ENCODE assay signal across 10 cellular contexts in genomic region chr22:46749682-46750529, GRCh38. TPM values are rescaled to one million over a fixed set of nuclear protein-coding genes. Genes with fewer than 3 reads are reported as not detected.
A peak's percentile ranks its signal among the peaks of the same experiment; 100 is the strongest.
DNase-seq lines count a peak whose midpoint lies in the region; ATAC-seq, FAIRE-seq and TF ChIP-seq lines count a peak whose summit lies in the region.
"Had no signal": no experiment of that assay in that cellular context is flagged by ENCODE, and none has a peak within 500 bp of the region (broad histone marks: within the 10 kb centered on the region; RNA-seq: fewer than 3 reads in every experiment).

No MANE protein-coding gene starts in this region.

- in situ Hi-C loops in GM12878 (cut with MboI), result loop anchor here (10.0 to 25.0 kb wide), 2 partner anchors 1337 to 1745 kb away; no protein-coding TSS in a partner anchor

- peak overlapping the region; percentile 17; the same call in 1 of the 2 replicates for H3K4me3 ChIP-seq in BLaER1
- H3K4me3 ChIP-seq in GM12878, result no peak overlapping the region
- H3K4me3 ChIP-seq: thyroid gland had no signal

- H3K9ac ChIP-seq in BLaER1, result peak overlapping the region; percentile 65
- no peak overlapping the region for H3K9ac ChIP-seq in GM12878 (ENCODE audit: control insufficient read depth, insufficient read depth, low read length)

- H2AFZ ChIP-seq in GM12878 (ENCODE audit: control insufficient read depth, low read depth, low read length), result no peak overlapping the region

- H3K4me1 ChIP-seq in BLaER1 (peaks cover 63% of the 10 kb centered on the region), GM12878 (ENCODE audit: control insufficient read depth, insufficient read depth, low read length) (peaks cover 13% of the 10 kb centered on the region)

- intact Hi-C loops in GM12878 (cut with micrococcal nuclease; ENCODE audit: unreplicated experiment) (no loop called here), natural killer cell (cut with micrococcal nuclease) (no loop called here)

- H3K27ac ChIP-seq in BLaER1 (peak overlapping the region; percentile 88), GM12878 (ENCODE audit: control insufficient read depth, insufficient read depth) (no peak overlapping the region)

- H4K20me1 ChIP-seq in BLaER1 (no peaks in the 10 kb centered on the region), GM12878 (ENCODE audit: control insufficient read depth, insufficient read depth) (no peaks in the 10 kb centered on the region)

- DNase-seq in GM12892 (ENCODE audit: insufficient read length), result no peak
- no peak for DNase-seq in GM12878 (ENCODE audit: low read depth, low spot score)
- DNase-seq in natural killer cell, result no peak
- no peak for DNase-seq in HEK293T (ENCODE audit: extremely low spot score)
- DNase-seq in NCI-H1436 treated with DMSO at 0.1 percent for 48 hours (lab: John Stamatoyannopoulos, UW), result no peak
- no peak for DNase-seq in HUDEP-2 (lab: John Stamatoyannopoulos, UW; ENCODE audit: unreplicated experiment in 76 of 76)

- H3K4me3 Mint-ChIP-seq in natural killer cell, result peak overlapping the region; percentile 80
- H3K4me3 Mint-ChIP-seq: brain had no signal

- no peaks in the 10 kb centered on the region for H3K9me3 Mint-ChIP-seq in natural killer cell

- CTCF ChIA-PET in GM12878 (lab: Yijun Ruan, JAX), result interaction anchor here (1.1 to 2.3 kb wide), 4 partner anchors 9 to 54 kb away, joined by 3 to 11 read pairs (median 6); no protein-coding TSS in a partner anchor
- CTCF ChIA-PET in HEK293T (lab: Yijun Ruan, JAX), result interaction anchor here (1.5 kb wide), 1 partner anchor 9 kb away, joined by 6 read pairs; no protein-coding TSS in a partner anchor

- peak overlapping the region; percentile 92 to 97 for H3K27ac Mint-ChIP-seq in natural killer cell
- H3K27ac Mint-ChIP-seq: brain had no signal

- H3K9me3 ChIP-seq in BLaER1 (peaks cover 10% of the 10 kb centered on the region), GM12878 (replicated peaks; ENCODE audit: control insufficient read depth, insufficient read depth, low read length) (no peaks in the 10 kb centered on the region)
- H3K9me3 ChIP-seq: thyroid gland had no signal

- FAIRE-seq in GM12892 (lab: Jason Lieb, UNC) (peak; percentile 67), GM12878 (lab: Jason Lieb, UNC) (no peak)

- TF ChIP-seq POLR2A in GM12892 (IDR thresholded peaks at IDR 0.05; ENCODE audit: low read depth, low read length), result no peak
- no peak for TF ChIP-seq POLR2A in GM12878 (IDR thresholded peaks at IDR 0.05; ENCODE audit: low read depth, low read length)

- H3K27me3 Mint-ChIP-seq in natural killer cell (ENCODE audit: low read depth in 2 of 2), result no peaks in the 10 kb centered on the region

- no peaks in the 10 kb centered on the region for H3K79me2 ChIP-seq in GM12878 (ENCODE audit: control insufficient read depth, insufficient read depth, low read length)

- no peak for TF ChIP-seq RAD21 in GM12878 (IDR thresholded peaks at IDR 0.05; ENCODE audit: insufficient read depth, low read depth, low read length)

- H3K36me3 ChIP-seq in BLaER1 (no peaks in the 10 kb centered on the region), GM12878 (ENCODE audit: control insufficient read depth in 2 of 2, insufficient read depth in 2 of 2, low read length in 1 of 2) (no peaks in the 10 kb centered on the region)
- H3K36me3 ChIP-seq: thyroid gland had no signal

- POLR2A ChIA-PET in GM12878 (lab: Charles Lee) (no interaction called here), HEK293T (lab: Yijun Ruan, JAX) (interaction anchor here (1.7 to 4.4 kb wide), 2 partner anchors 11 to 12 kb away, joined by 5 to 34 read pairs; partner anchors contain the start of gene TBC1D22A)

- peaks cover 30 to 43% of the 10 kb centered on the region in 2 donors for H3K4me1 Mint-ChIP-seq in natural killer cell

- BruUV-seq in GM12878 (replicated peaks; lab: Mats Ljungman, UMichigan), result no TSS peak

- SMC1A ChIA-PET in GM12878 (lab: Charles Lee; ENCODE audit: uncharacterized antibody, unreplicated experiment), result interaction anchor here (1.0 to 1.5 kb wide), 3 partner anchors 9 to 186 kb away, joined by 3 to 4 read pairs (median 3); no protein-coding TSS in a partner anchor

- no peak for TF ChIP-seq EP300 in GM12878 (IDR thresholded peaks at IDR 0.05; ENCODE audit: borderline replicate concordance in 1 of 2, control insufficient read depth in 1 of 2, low read depth in 2 of 2, low read length in 2 of 2)

- H3K36me3 Mint-ChIP-seq in natural killer cell, result no peaks in the 10 kb centered on the region
- H3K36me3 Mint-ChIP-seq: brain had no signal

- H3K27me3 ChIP-seq in BLaER1, result no peaks in the 10 kb centered on the region
- no peaks in the 10 kb centered on the region for H3K27me3 ChIP-seq in GM12878 (replicated peaks in 1 of 2; ENCODE audit: control insufficient read depth in 2 of 2, insufficient read depth in 2 of 2, low read length in 1 of 2)
- H3K27me3 ChIP-seq: thyroid gland had no signal

- TF ChIP-seq CTCF in GM12878 (IDR thresholded peaks at IDR 0.05 in 2 of 3, conservative IDR thresholded peaks at IDR 0.05 in 1 of 3; ENCODE audit: control insufficient read depth in 2 of 3, extremely low read depth in 1 of 3, insufficient read depth in 1 of 3, low read depth in 3 of 3, low read length in 3 of 3) (no peak), natural killer cell (IDR thresholded peaks at IDR 0.05) (no peak)

- 6% methylated on average over 14 of the region's 14 CpGs for WGBS in GM12878 (ENCODE audit: insufficient coverage, insufficient replicate concordance, low lambda C conversion rate, missing lambda C conversion rate)

- peak overlapping the region; percentile 73 for H3K4me2 ChIP-seq in BLaER1
- no peak overlapping the region for H3K4me2 ChIP-seq in GM12878 (ENCODE audit: control insufficient read depth, insufficient read depth)

- RAD21 ChIA-PET in GM12878 (lab: Charles Lee; ENCODE audit: unreplicated experiment), result interaction anchor here (0.7 to 1.2 kb wide), 3 partner anchors 24 to 186 kb away, joined by 3 to 5 read pairs (median 3); no protein-coding TSS in a partner anchor

- peak; percentile 63 for ATAC-seq in GM12878
- ATAC-seq in natural killer cell, result no peak
- ATAC-seq in HG02763 (IDR thresholded peaks at IDR 0.05; ENCODE audit: unreplicated experiment), result no peak

TF ChIP-seq in GM12878, 131 proteins besides CTCF, POLR2A, EP300 and RAD21 (continues in another document):
- TF ChIP-seq NBN (IDR thresholded peaks at IDR 0.05), result no peak

TF ChIP-seq in HEK293T, 16 proteins besides CTCF, POLR2A, EP300 and RAD21 (continues in another document):
- TF ChIP-seq ZNF384 (IDR thresholded peaks at IDR 0.05) (no peak), FOXA1 (IDR thresholded peaks at IDR 0.05) (no peak), LEF1 (IDR thresholded peaks at IDR 0.05; ENCODE audit: borderline replicate concordance) (no peak), HDGF (IDR thresholded peaks at IDR 0.05; ENCODE audit: borderline replicate concordance) (no peak), FOXK2 (IDR thresholded peaks at IDR 0.05) (no peak), SP1 (IDR thresholded peaks at IDR 0.05) (no peak), BHLHE40 (IDR thresholded peaks at IDR 0.05; ENCODE audit: borderline replicate concordance) (no peak), CTBP1 (IDR thresholded peaks at IDR 0.05; ENCODE audit: borderline replicate concordance) (no peak), NFRKB (IDR thresholded peaks at IDR 0.05) (no peak), L3MBTL2 (conservative IDR thresholded peaks at IDR 0.05) (no peak), FOXM1 (IDR thresholded peaks at IDR 0.05; ENCODE audit: borderline replicate concordance) (no peak), SUZ12 (IDR thresholded peaks at IDR 0.05) (no peak), TARDBP (IDR thresholded peaks at IDR 0.05) (no peak)

RNA-seq across cellular contexts. Expression of gene CERK, which starts 11.9 kb away (rescaled TPM):
- polyA plus RNA-seq in GM12892 (2012; ENCODE audit: missing spikeins), result 17.3 TPM
- total RNA-seq in GM12878 (2013; cell fraction: nucleolus; rRNA removed), result 35.5 and 35.9 TPM in 2 replicates
- total RNA-seq in GM12878 (2014; rRNA removed), result 40.3 and 40.6 TPM in 2 replicates
- total RNA-seq in GM12878 (2014; rRNA removed; fragmentation: Illumina TruSeq; extraction: Trizol), result 30.8 and 32.6 TPM in 2 replicates
- total RNA-seq in GM12878 (2021), result 41.1 and 42.0 TPM in 2 replicates
- polyA plus RNA-seq in GM12878 (2011; ENCODE audit: low read depth), result 11.5 TPM
- 25.3 and 27.8 TPM in 2 replicates for polyA plus RNA-seq in GM12878 (2011; rRNA removed)
- 28.7 and 34.2 TPM in 2 replicates for polyA plus RNA-seq in GM12878 (2011; cell fraction: cytosol; rRNA removed)
- 14.9 and 21.7 TPM in 2 replicates for polyA plus RNA-seq in GM12878 (2011; cell fraction: nucleus; rRNA removed)
- polyA plus RNA-seq in GM12878 (2012), result 18.6 and 19.3 TPM in 2 replicates
- 15.3 and 26.8 TPM in 2 replicates for polyA plus RNA-seq in GM12878 (2014; fragmentation: Illumina TruSeq; extraction: Trizol)
- polyA plus RNA-seq in GM12878 (2014; fragmentation: Nextera tagmentation; extraction: Ambion mirVana), result 1 to 10 TPM; 4.0 to 5.8 TPM
- 39.8 and 46.9 TPM in 2 replicates for polyA plus RNA-seq in GM12878 (2014; rRNA removed)
- 10 to 100 TPM; 26.9 to 35.6 TPM for polyA plus RNA-seq in GM12878 (2016; fragmentation: Nextera tagmentation; extraction: Ambion mirVana)
- 37.7 and 40.8 TPM in 2 replicates for polyA minus RNA-seq in GM12878 (2011; rRNA and poly(A)+ RNA removed)
- 13.1 and 15.7 TPM in 2 replicates for polyA minus RNA-seq in GM12878 (2011; cell fraction: cytosol; rRNA and poly(A)+ RNA removed)
- polyA minus RNA-seq in GM12878 (2011; cell fraction: nucleus; rRNA and poly(A)+ RNA removed), result 10.8 and 24.0 TPM in 2 replicates
- 10 to 100 TPM; 50.0 to 71.2 (median 55.6) TPM for total RNA-seq in natural killer cell

RNA-seq across cellular contexts. Expression of gene TBC1D22A, which starts 12.5 kb away (rescaled TPM):
- polyA plus RNA-seq in GM12892 (2012; ENCODE audit: missing spikeins), result 29.0 TPM
- 103 and 120 TPM in 2 replicates for total RNA-seq in GM12878 (2013; cell fraction: nucleolus; rRNA removed)
- total RNA-seq in GM12878 (2014; rRNA removed), result 25.2 and 27.7 TPM in 2 replicates
- total RNA-seq in GM12878 (2014; rRNA removed; fragmentation: Illumina TruSeq; extraction: Trizol), result 9.8 and 9.9 TPM in 2 replicates
- 44.7 and 45.5 TPM in 2 replicates for total RNA-seq in GM12878 (2021)
- 16.4 TPM for polyA plus RNA-seq in GM12878 (2011; ENCODE audit: low read depth)
- 30.9 and 41.8 TPM in 2 replicates for polyA plus RNA-seq in GM12878 (2011; rRNA removed)
- 45.0 and 49.5 TPM in 2 replicates for polyA plus RNA-seq in GM12878 (2011; cell fraction: cytosol; rRNA removed)
- polyA plus RNA-seq in GM12878 (2011; cell fraction: nucleus; rRNA removed), result 43.1 and 44.1 TPM in 2 replicates
- 44.7 and 50.1 TPM in 2 replicates for polyA plus RNA-seq in GM12878 (2012)
- 18.6 and 24.1 TPM in 2 replicates for polyA plus RNA-seq in GM12878 (2014; fragmentation: Illumina TruSeq; extraction: Trizol)
- 1 to 10 TPM in 1 of 2 experiments, under 1 TPM in 1; 0.63 to 2.6 TPM for polyA plus RNA-seq in GM12878 (2014; fragmentation: Nextera tagmentation; extraction: Ambion mirVana)
- 30.9 and 35.2 TPM in 2 replicates for polyA plus RNA-seq in GM12878 (2014; rRNA removed)
- polyA plus RNA-seq in GM12878 (2016; fragmentation: Nextera tagmentation; extraction: Ambion mirVana), result 10 to 100 TPM; 27.0 to 32.9 TPM
- 39.3 and 47.8 TPM in 2 replicates for polyA minus RNA-seq in GM12878 (2011; rRNA and poly(A)+ RNA removed)
- 18.0 and 23.3 TPM in 2 replicates for polyA minus RNA-seq in GM12878 (2011; cell fraction: cytosol; rRNA and poly(A)+ RNA removed)
- polyA minus RNA-seq in GM12878 (2011; cell fraction: nucleus; rRNA and poly(A)+ RNA removed), result 34.8 and 46.1 TPM in 2 replicates
- 10 to 100 TPM; 47.4 to 53.7 (median 53.2) TPM for total RNA-seq in natural killer cell
